In genomic region chr11:70176940-70177689, GRCh38 we compare ENCODE assay signal across 9 cellular contexts. TPM values are rescaled to one million over a fixed set of nuclear protein-coding genes. Genes with fewer than 3 reads are reported as not detected.
A peak's percentile ranks its signal among the peaks of the same experiment; 100 is the strongest.
DNase-seq lines count a peak whose midpoint lies in the region; ATAC-seq, FAIRE-seq and TF ChIP-seq lines count a peak whose summit lies in the region.
"Had no signal": no experiment of that assay in that cellular context is flagged by ENCODE, and none has a peak within 500 bp of the region (broad histone marks: within the 10 kb centered on the region; RNA-seq: fewer than 3 reads in every experiment).

No MANE protein-coding gene starts in this region.

- no peak overlapping the region for H3K4me3 ChIP-seq in PC-9
- H3K4me3 ChIP-seq in keratinocyte (ENCODE audit: control insufficient read depth in 2 of 3, extremely low read depth in 1 of 3, insufficient read depth in 2 of 3, low read depth in 1 of 3, low read length in 3 of 3): no peak overlapping the region

- H3K9me3 Mint-ChIP-seq in stimulated activated effector memory CD8-positive, alpha-beta T cell treated with anti-CD3 and anti-CD28 coated beads, Interleukin-12 subunit alpha, Interleukin-12 subunit beta, amount 100 ng/mL, for 72 hours: no peaks in the 10 kb centered on the region

- H3K4me2 ChIP-seq in PC-9 (no peak overlapping the region), keratinocyte (ENCODE audit: control insufficient read depth, extremely low read depth, insufficient read depth, low read depth, low read length) (peak overlapping the region; percentile 3)

- no peak for FAIRE-seq in keratinocyte (lab: Jason Lieb, UNC)

- peak; percentile 53 for ATAC-seq in stimulated activated effector memory CD8-positive, alpha-beta T cell treated with anti-CD3 and anti-CD28 coated beads, Interleukin-12 subunit alpha, Interleukin-12 subunit beta, amount 100 ng/mL, for 72 hours

- POLR2A ChIA-PET in PC-9 (lab: Charles Lee; ENCODE audit: unreplicated experiment): no interaction called here

- DNase-seq in DMS53 (lab: John Stamatoyannopoulos, UW) (peak; percentile 67), DMS53 treated with DMSO at 0.1 percent for 48 hours (lab: John Stamatoyannopoulos, UW; ENCODE audit: unreplicated experiment) (no peak), PC-9 (peak in 1 of 2 experiments; percentile 62), keratinocyte (ENCODE audit: low read depth, low spot score) (no peak), NCI-H1105 treated with DMSO at 0.1 percent for 48 hours (lab: John Stamatoyannopoulos, UW) (no peak), MV-4-11 (lab: John Stamatoyannopoulos, UW) (no peak)
- peak in 3 of 4 experiments; percentile 6 to 18 (median 16) for DNase-seq in activated naive CD4-positive, alpha-beta T cell (lab: John Stamatoyannopoulos, UW)
- peak; percentile 54 to 79 for DNase-seq in stimulated activated effector memory CD8-positive, alpha-beta T cell treated with anti-CD3 and anti-CD28 coated beads, Interleukin-12 subunit alpha, Interleukin-12 subunit beta, amount 100 ng/mL, for 72 hours (ENCODE audit: low spot score in 2 of 2)

- H4K20me1 ChIP-seq in PC-9 (ENCODE audit: insufficient read depth) (peaks cover 40% of the 10 kb centered on the region), keratinocyte (ENCODE audit: control insufficient read depth, extremely low read depth, insufficient read depth, low read length) (no peaks in the 10 kb centered on the region)

- no peaks in the 10 kb centered on the region for H3K9me1 ChIP-seq in keratinocyte (ENCODE audit: control insufficient read depth, extremely low read depth, insufficient read depth, low read length)

- CTCF ChIA-PET in PC-9 (lab: Charles Lee): interaction anchor here (0.6 to 0.7 kb wide), 2 partner anchors 23 to 476 kb away, joined by 3 to 5 read pairs; no protein-coding TSS in a partner anchor

- no peak overlapping the region for H3K9ac ChIP-seq in keratinocyte (ENCODE audit: control insufficient read depth, extremely low read depth, insufficient read depth, low read length)

- dilution Hi-C loops in keratinocyte (cut with MboI; ENCODE audit: extremely low pct_ligation_motif_present, low sequenced_read_pairs): no loop called here

- intact Hi-C loops in PC-9 (cut with micrococcal nuclease; ENCODE audit: unreplicated experiment): no loop called here

- H3K79me2 ChIP-seq in PC-9 (ENCODE audit: low read depth) (no peaks in the 10 kb centered on the region), keratinocyte (ENCODE audit: control insufficient read depth, insufficient read depth, low read length) (no peaks in the 10 kb centered on the region)

- no peaks in the 10 kb centered on the region for H3K36me3 Mint-ChIP-seq in stimulated activated effector memory CD8-positive, alpha-beta T cell treated with anti-CD3 and anti-CD28 coated beads, Interleukin-12 subunit alpha, Interleukin-12 subunit beta, amount 100 ng/mL, for 72 hours
- H3K36me3 Mint-ChIP-seq: activated naive CD8-positive, alpha-beta T cell had no signal

- H2AFZ ChIP-seq in PC-9: no peak overlapping the region
- no peak overlapping the region for H2AFZ ChIP-seq in keratinocyte (ENCODE audit: control insufficient read depth, low read length)

- no peak overlapping the region for H3K27ac Mint-ChIP-seq in stimulated activated effector memory CD8-positive, alpha-beta T cell treated with anti-CD3 and anti-CD28 coated beads, Interleukin-12 subunit alpha, Interleukin-12 subunit beta, amount 100 ng/mL, for 72 hours
- H3K27ac Mint-ChIP-seq: activated naive CD8-positive, alpha-beta T cell had no signal

- peak; percentile 76 for TF ChIP-seq CTCF in PC-9 (conservative IDR thresholded peaks at IDR 0.05)
- TF ChIP-seq CTCF in keratinocyte (optimal IDR thresholded peaks at IDR 0.05 in 1 of 3, IDR thresholded peaks at IDR 0.05 in 1 of 3, conservative IDR thresholded peaks at IDR 0.05 in 1 of 3; ENCODE audit: extremely low read depth in 1 of 3, insufficient read depth in 2 of 3, low read length in 3 of 3): peak; percentile 61 to 83 (median 77)

- H3K9me3 ChIP-seq in PC-9 (ENCODE audit: insufficient read depth, low read depth): no peaks in the 10 kb centered on the region
- H3K9me3 ChIP-seq in keratinocyte (ENCODE audit: control insufficient read depth, low read depth, low read length): no peaks in the 10 kb centered on the region

- no peaks in the 10 kb centered on the region for H3K4me1 Mint-ChIP-seq in stimulated activated effector memory CD8-positive, alpha-beta T cell treated with anti-CD3 and anti-CD28 coated beads, Interleukin-12 subunit alpha, Interleukin-12 subunit beta, amount 100 ng/mL, for 72 hours

- H3K36me3 ChIP-seq in PC-9 (ENCODE audit: low read depth) (peaks cover 51% of the 10 kb centered on the region), keratinocyte (ENCODE audit: control insufficient read depth in 2 of 2, extremely low read depth in 1 of 2, insufficient read depth in 2 of 2, low read length in 2 of 2) (peaks cover 3 to 9% of the 10 kb centered on the region in 2 experiments)

- H3K9me2 ChIP-seq in PC-9 (ENCODE audit: insufficient read depth): no peaks in the 10 kb centered on the region

- H3K27ac ChIP-seq in PC-9: no peak overlapping the region
- no peak overlapping the region for H3K27ac ChIP-seq in keratinocyte (ENCODE audit: control insufficient read depth, insufficient read depth, low read length)

- H3K4me3 Mint-ChIP-seq in stimulated activated effector memory CD8-positive, alpha-beta T cell treated with anti-CD3 and anti-CD28 coated beads, Interleukin-12 subunit alpha, Interleukin-12 subunit beta, amount 100 ng/mL, for 72 hours: no peak overlapping the region
- H3K4me3 Mint-ChIP-seq: activated naive CD8-positive, alpha-beta T cell had no signal

- H3F3A ChIP-seq in PC-9 (ENCODE audit: insufficient read depth, low read depth): peaks cover 75% of the 10 kb centered on the region

- H3K27me3 ChIP-seq in PC-9 (ENCODE audit: insufficient read depth, low read depth) (no peaks in the 10 kb centered on the region), keratinocyte (ENCODE audit: control insufficient read depth, extremely low read depth, insufficient read depth, low read length) (no peaks in the 10 kb centered on the region)

- BruUV-seq in PC-9 (replicated peaks; lab: Mats Ljungman, UMichigan): no TSS peak

- H3K4me1 ChIP-seq in PC-9 (replicated peaks; ENCODE audit: insufficient read depth) (no peaks in the 10 kb centered on the region), keratinocyte (ENCODE audit: control insufficient read depth, extremely low read depth, insufficient read depth, low read length) (peaks cover 6% of the 10 kb centered on the region)

RNA-seq across cellular contexts. Expression of gene FADD, which starts 26.0 kb away (rescaled TPM):
- total RNA-seq in PC-9 (2021): 47.8 and 50.5 TPM in 2 replicates
- 31.5 to 45.3 TPM (median 33.7 TPM) in 3 replicates for polyA plus RNA-seq in keratinocyte
- 19.9 TPM for polyA plus RNA-seq in keratinocyte (2011; ENCODE audit: low read depth)
- polyA plus RNA-seq in keratinocyte (2011; cell fraction: cytosol; rRNA removed): 26.6 and 33.6 TPM in 2 replicates
- polyA plus RNA-seq in keratinocyte (2011; cell fraction: nucleus; rRNA removed): 19.2 and 23.2 TPM in 2 replicates
- 15.4 and 39.2 TPM in 2 replicates for polyA plus RNA-seq in keratinocyte (2012; ENCODE audit: low replicate concordance)
- 28.7 to 39.0 TPM (median 32.6 TPM) in 3 replicates for polyA minus RNA-seq in keratinocyte
- polyA minus RNA-seq in keratinocyte (2011; cell fraction: cytosol; rRNA and poly(A)+ RNA removed): 39.9 TPM
- polyA minus RNA-seq in keratinocyte (2011; cell fraction: nucleus; rRNA and poly(A)+ RNA removed): 11.6 and 13.4 TPM in 2 replicates

Comparison
In these comparisons a context has a peak if more than half of its experiments do, and no peak if none do; other contexts are left out.
1. DNase-seq: peak in DMS53 (single experiment), activated naive CD4-positive, alpha-beta T cell (3 of 4) and stimulated activated effector memory CD8-positive, alpha-beta T cell treated with anti-CD3 and anti-CD28 coated beads, Interleukin-12 subunit alpha, Interleukin-12 subunit beta, amount 100 ng/mL, for 72 hours (2 of 2); none in DMS53 treated with DMSO at 0.1 percent for 48 hours (single experiment), keratinocyte (single experiment), NCI-H1105 treated with DMSO at 0.1 percent for 48 hours (single experiment) and MV-4-11 (single experiment).